In the genomic region with DNA sequence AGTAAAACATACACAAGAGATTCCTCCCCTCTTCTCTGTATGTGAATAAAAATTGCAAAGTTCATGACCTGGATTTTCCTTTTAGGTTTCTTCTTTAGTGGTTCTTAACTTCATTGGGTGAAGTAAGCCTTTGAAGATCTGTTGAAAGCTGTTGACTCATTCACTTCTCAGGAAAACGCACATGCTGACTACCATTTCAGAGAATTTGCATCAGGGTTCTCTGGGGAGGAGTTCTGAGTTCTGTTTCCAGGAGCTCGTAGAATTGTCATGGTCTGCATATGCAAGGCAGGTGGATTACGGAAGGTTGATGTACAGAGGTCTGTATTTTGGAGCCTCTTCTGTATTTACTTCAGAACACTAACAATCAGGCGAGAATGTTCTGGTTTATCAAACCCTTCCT, we compare ENCODE assay signal across 9 cellular contexts. TPM values are rescaled to one million over a fixed set of nuclear protein-coding genes. Genes with fewer than 3 reads are reported as not detected.
DNase-seq lines count a peak whose midpoint lies in the region; ATAC-seq and TF ChIP-seq lines count a peak whose summit lies in the region.
"Had no signal": no experiment of that assay in that cellular context is flagged by ENCODE, and none has a peak within 500 bp of the region (broad histone marks: within the 10 kb centered on the region; RNA-seq: fewer than 3 reads in every experiment).

No MANE protein-coding gene starts in this region.

- H3K56ac ChIP-seq in H9 (ENCODE audit: insufficient read length, low read depth, low read length), result no peak overlapping the region

- H2BK15ac ChIP-seq in H9 (ENCODE audit: low read depth, low read length), result no peak overlapping the region

- H3K9me3 Mint-ChIP-seq in H9 (peaks cover 0 to 2% of the 10 kb centered on the region in 2 experiments; a peak in 1 of 5 replicates), glutamatergic neuron (ENCODE audit: unreplicated experiment) (peaks cover 2% of the 10 kb centered on the region)

- H4K91ac ChIP-seq in H9 (ENCODE audit: insufficient read length, low read depth, low read length), result no peak overlapping the region

- H3K9me3 ChIP-seq in AG04450 (ENCODE audit: control insufficient read depth, insufficient read depth, low read length) (no peaks in the 10 kb centered on the region; the same call in 1 of the 2 replicates), H9 (ENCODE audit: control insufficient read depth, low read depth, low read length) (no peaks in the 10 kb centered on the region), ascending aorta (no peaks in the 10 kb centered on the region)

- H3K27me3 ChIP-seq in AG04450 (ENCODE audit: control insufficient read depth, insufficient read depth, low read length), result peaks cover 16% of the 10 kb centered on the region
- peaks cover 33% of the 10 kb centered on the region for H3K27me3 ChIP-seq in H9 (ENCODE audit: insufficient read depth, low read length)
- no peaks in the 10 kb centered on the region for H3K27me3 ChIP-seq in ascending aorta

- H3K27ac Mint-ChIP-seq in H9, result no peak overlapping the region
- no peak overlapping the region for H3K27ac Mint-ChIP-seq in glutamatergic neuron (ENCODE audit: unreplicated experiment)

- H3K4me3 Mint-ChIP-seq in H9, result peak overlapping the region in 1 of 2 experiments; percentile 88; a peak in 1 of 5 replicates
- peak overlapping the region; percentile 28 for H3K4me3 Mint-ChIP-seq in glutamatergic neuron (ENCODE audit: unreplicated experiment)

- DNase-seq in AG04450 (ENCODE audit: low read depth, low spot score), result peak; percentile 36
- DNase-seq in H9, result no peak
- DNase-seq in activated CD4-positive, alpha-beta T cell treated with anti-CD3 and anti-CD28 coated beads, Interleukin-2, amount 50 U/mL, for 48 hours, result peak; percentile 36 to 58
- DNase-seq in glutamatergic neuron, result no peak
- no peak for DNase-seq in ascending aorta (ENCODE audit: low spot score in 2 of 2)
- DNase-seq in C1 segment of cervical spinal cord (lab: John Stamatoyannopoulos, UW), result no peak
- DNase-seq in HUDEP-2 (lab: John Stamatoyannopoulos, UW; ENCODE audit: unreplicated experiment in 76 of 76), result no peak

- WGBS in H9 (ENCODE audit: extremely low coverage, insufficient read length, low lambda C conversion rate), result no CpG with 5 or more reads among the region's 4 CpGs

- peak overlapping the region; percentile 68 for H3K4me2 ChIP-seq in H9 (ENCODE audit: insufficient read depth, insufficient read length, low read length)

- no peak overlapping the region for H3K23ac ChIP-seq in H9 (ENCODE audit: insufficient read length, low read depth, low read length)

- peaks cover 15% of the 10 kb centered on the region for H3K23me2 ChIP-seq in H9 (ENCODE audit: insufficient read length, low read depth, low read length, poor library complexity, severe bottlenecking)

- H3K18ac ChIP-seq in H9 (ENCODE audit: insufficient read length, low read depth, low read length), result no peak overlapping the region

- no peak overlapping the region for H2BK120ac ChIP-seq in H9 (ENCODE audit: low read depth, low read length, poor library complexity, severe bottlenecking)

- H2BK5ac ChIP-seq in H9 (ENCODE audit: insufficient read length, low read length), result no peak overlapping the region

- no peak overlapping the region for H3K14ac ChIP-seq in H9 (ENCODE audit: insufficient read depth, low read length)

- no peak overlapping the region for H3K9ac ChIP-seq in H9 (ENCODE audit: extremely low read depth, insufficient read length, low read length)

- no peaks in the 10 kb centered on the region for H4K20me1 ChIP-seq in H9 (ENCODE audit: control insufficient read depth, insufficient read depth, insufficient read length)

- no peak overlapping the region for H2AK5ac ChIP-seq in H9 (ENCODE audit: insufficient read length, low read length)

- H3K4ac ChIP-seq in H9 (ENCODE audit: low read depth, low read length), result no peak overlapping the region

- no peaks in the 10 kb centered on the region for H3K4me1 ChIP-seq in H9 (ENCODE audit: insufficient read depth, low read length)
- H3K4me1 ChIP-seq in ascending aorta, result peaks cover 9 to 10% of the 10 kb centered on the region in 2 donors

- ATAC-seq in HG02938 (IDR thresholded peaks at IDR 0.05; ENCODE audit: unreplicated experiment), result no peak

- H4K5ac ChIP-seq in H9 (ENCODE audit: insufficient read length, low read depth, low read length), result no peak overlapping the region

- H3K79me2 ChIP-seq in H9 (ENCODE audit: insufficient read depth, low read length), result no peaks in the 10 kb centered on the region

- no peaks in the 10 kb centered on the region for H3K36me3 ChIP-seq in ascending aorta

- H2AFZ ChIP-seq in H9 (ENCODE audit: low read length), result no peak overlapping the region

- intact Hi-C loops in ascending aorta (cut with DNase I), result loop anchor here (5.0 to 10.0 kb wide), 2 partner anchors 77 to 195 kb away; a partner anchor contains a TSS

- H3T11ph ChIP-seq in H9 (ENCODE audit: low read length), result no peak overlapping the region

- CTCF ChIA-PET in AG04450 (lab: Charles Lee), result no interaction called here

- TF ChIP-seq CTCF in AG04450 (IDR thresholded peaks at IDR 0.05; ENCODE audit: low read depth, low read length) (no peak), H9 (conservative IDR thresholded peaks at IDR 0.05) (no peak), glutamatergic neuron (IDR thresholded peaks at IDR 0.05; ENCODE audit: partially characterized antibody, unreplicated experiment) (no peak), ascending aorta (IDR thresholded peaks at IDR 0.05) (no peak)

- no peak overlapping the region for H2BK20ac ChIP-seq in H9 (ENCODE audit: low read depth, low read length, poor library complexity, severe bottlenecking)

- no peak overlapping the region for H2BK12ac ChIP-seq in H9 (ENCODE audit: insufficient read length, low read depth, low read length)

- H3K79me1 ChIP-seq in H9 (ENCODE audit: insufficient read depth, low read depth, low read length, poor library complexity, severe bottlenecking), result no peaks in the 10 kb centered on the region

- H3K36me3 Mint-ChIP-seq in H9 (ENCODE audit: insufficient read depth in 1 of 3, low read depth in 3 of 3), result no peaks in the 10 kb centered on the region; a peak in 1 of 7 replicates
- no peaks in the 10 kb centered on the region for H3K36me3 Mint-ChIP-seq in glutamatergic neuron (ENCODE audit: unreplicated experiment)

- H3K27ac ChIP-seq in AG04450 (ENCODE audit: low read depth, low read length) (no peak overlapping the region), H9 (ENCODE audit: insufficient read length, low read depth, low read length) (no peak overlapping the region), ascending aorta (no peak overlapping the region)
- H3K27ac ChIP-seq: skin epidermis had no signal

- H3K27me3 Mint-ChIP-seq in H9 (ENCODE audit: low read depth) (peaks cover 82% of the 10 kb centered on the region), glutamatergic neuron (ENCODE audit: unreplicated experiment) (peaks cover 23% of the 10 kb centered on the region)

- H3K4me1 Mint-ChIP-seq in H9 (peaks cover 15 to 18% of the 10 kb centered on the region in 2 experiments), glutamatergic neuron (ENCODE audit: low read depth, unreplicated experiment) (peaks cover 3% of the 10 kb centered on the region)

- POLR2A ChIA-PET in AG04450 (lab: Yijun Ruan, JAX), result no interaction called here

- no peak overlapping the region for H3K4me3 ChIP-seq in AG04450 (ENCODE audit: low read depth, low read length)
- no peak overlapping the region for H3K4me3 ChIP-seq in ascending aorta
- H3K4me3 ChIP-seq: skin epidermis had no signal

- H4K8ac ChIP-seq in H9 (replicated peaks; ENCODE audit: insufficient read length, low read depth, low read length), result no peak overlapping the region

RNA-seq across cellular contexts. Expression of a gene that starts 1.0 kb away (rescaled TPM):
- polyA plus RNA-seq in AG04450 (2011; rRNA removed), result 0.11 and 0.12 TPM in 2 replicates
- polyA minus RNA-seq in AG04450 (2011; rRNA and poly(A)+ RNA removed), result 1.3 TPM in 1 of 2 replicates, not detected in the other
- 0.33 TPM in 1 of 2 replicates, not detected in the other for total RNA-seq in H9 (2021)
- total RNA-seq in glutamatergic neuron (ENCODE audit: unreplicated experiment), result 0.34 TPM
- total RNA-seq in ascending aorta, result 4.7 TPM

Comparison
In these comparisons a context has a peak if more than half of its experiments do, and no peak if none do; other contexts are left out.
1. DNase-seq: peak in AG04450 (single experiment) and activated CD4-positive, alpha-beta T cell treated with anti-CD3 and anti-CD28 coated beads, Interleukin-2, amount 50 U/mL, for 48 hours (2 of 2); none in H9 (single experiment), glutamatergic neuron (single experiment), ascending aorta (0 of 2), C1 segment of cervical spinal cord (0 of 14) and HUDEP-2 (0 of 76).